8 cellular contexts compared by ENCODE assay signal in genomic region chr17:40443196-40443987, GRCh38. TPM values are rescaled to one million over a fixed set of nuclear protein-coding genes. Genes with fewer than 3 reads are reported as not detected.
DNase-seq lines count a peak whose midpoint lies in the region; ATAC-seq and TF ChIP-seq lines count a peak whose summit lies in the region.

Gene IGFBP4, plus strand, starts transcription at chr17:40443450. Its CDS starts 286 bp downstream, at chr17:40443736.

- intact Hi-C loops in Calu3 (cut with micrococcal nuclease; ENCODE audit: unreplicated experiment) = no loop called here
- intact Hi-C loops in IMR-90 (cut with micrococcal nuclease) = loop anchor here (1.0 kb wide), 1 partner anchor 90 kb away; no protein-coding TSS in a partner anchor

- TF ChIP-seq CTCF in Calu3 (IDR thresholded peaks at IDR 0.05; ENCODE audit: unreplicated experiment) (no peak), IMR-90 (conservative IDR thresholded peaks at IDR 0.05; ENCODE audit: low read depth, low read length) (peak; percentile 54), neural crest cell (conservative IDR thresholded peaks at IDR 0.05) (peak; percentile 48), subcutaneous adipose tissue (IDR thresholded peaks at IDR 0.05; ENCODE audit: low read depth) (no peak)

- DNase-seq in Calu3 = peak; percentile 100
- peak; percentile 71 for DNase-seq in IMR-90
- peak; percentile 74 for DNase-seq in SK-N-DZ (ENCODE audit: low spot score)
- peak; percentile 18 to 65 (median 32) for DNase-seq in activated naive CD4-positive, alpha-beta T cell (lab: John Stamatoyannopoulos, UW)
- peak; percentile 59 for DNase-seq in foreskin melanocyte
- peak; percentile 75 for DNase-seq in neural crest cell (ENCODE audit: low read depth, low spot score)
- DNase-seq in amniotic stem cell (lab: John Stamatoyannopoulos, UW) = no peak

- CTCF ChIA-PET in Calu3 (lab: Charles Lee) (interaction anchor here (0.6 to 53.1 kb wide), 62 partner anchors 9 to 1767 kb away, joined by 3 to 4142 read pairs (median 4); partner anchors contain the start of genes CASC3, CCR7, GJD3 and LRRC3C), IMR-90 (lab: Yijun Ruan, JAX) (interaction anchor here (0.6 to 2.4 kb wide), 3 partner anchors 33 to 117 kb away, joined by 3 to 11 read pairs (median 3); no protein-coding TSS in a partner anchor)

- peak within 1 kb of the TSS; percentile 76 for H2BK5ac ChIP-seq in IMR-90 (ENCODE audit: low read depth, low read length, poor library complexity, severe bottlenecking)

- peaks cover 6 to 49% of the 10 kb centered on the region in 2 experiments; a peak in 2 of 4 replicates for H3K79me1 ChIP-seq in IMR-90 (ENCODE audit: low read depth in 1 of 2, low read length in 2 of 2)

- peak within 1 kb of the TSS; percentile 84 for H3K23ac ChIP-seq in IMR-90 (ENCODE audit: low read depth, low read length)

- H2AFZ ChIP-seq in IMR-90 (replicated peaks; ENCODE audit: low read length, poor library complexity) = peak within 1 kb of the TSS; percentile 90

- no peaks in the 10 kb centered on the region for H3K9me3 Mint-ChIP-seq in Calu3 (ENCODE audit: low read depth, unreplicated experiment)
- no peaks in the 10 kb centered on the region for H3K9me3 Mint-ChIP-seq in neural crest cell

- H3K4me3 ChIP-seq in IMR-90 (ENCODE audit: insufficient read depth, low read depth, low read length) = peak within 1 kb of the TSS; percentile 98

- H4K8ac ChIP-seq in IMR-90 (ENCODE audit: low read depth in 2 of 2, low read length in 2 of 2) = peak within 1 kb of the TSS; percentile 56 to 95

- peak within 1 kb of the TSS; percentile 86 for H3K18ac ChIP-seq in IMR-90 (ENCODE audit: low read depth, low read length)

- H3K27ac ChIP-seq in IMR-90 (ENCODE audit: insufficient read depth, low read length) = peak within 1 kb of the TSS; percentile 80

- peaks cover 30% of the 10 kb centered on the region for H3K36me3 ChIP-seq in IMR-90 (ENCODE audit: control insufficient read depth, insufficient read depth, low read length)

- WGBS in IMR-90 (ENCODE audit: extremely low coverage in 2 of 2, insufficient read length in 1 of 2), 2 experiments = 1% methylated on average over 62 of the region's 98 CpGs; no CpG with 5 or more reads in 1 of the 2 experiments

- peak within 1 kb of the TSS; percentile 84 for H3K56ac ChIP-seq in IMR-90 (ENCODE audit: extremely low read depth, insufficient read depth, low read length)

- peak within 1 kb of the TSS; percentile 76 for H2BK120ac ChIP-seq in IMR-90 (ENCODE audit: low read depth, low read length)

- ATAC-seq in IMR-90 (ENCODE audit: low read depth) = peak; percentile 84

- H3K27ac Mint-ChIP-seq in Calu3 (ENCODE audit: unreplicated experiment) (no peak within 1 kb of the TSS), neural crest cell (ENCODE audit: unreplicated experiment) (no peak within 1 kb of the TSS)

- peak within 1 kb of the TSS; percentile 80 for H2AK5ac ChIP-seq in IMR-90 (ENCODE audit: low read depth, low read length)

- peak within 1 kb of the TSS; percentile 25; the same call in 2 of the 3 replicates for H2BK15ac ChIP-seq in IMR-90 (ENCODE audit: low read depth, low read length)

- no peaks in the 10 kb centered on the region for H3K27me3 ChIP-seq in IMR-90 (ENCODE audit: control insufficient read depth, insufficient read depth, low read length)

- H2AK9ac ChIP-seq in IMR-90 (replicated peaks; ENCODE audit: low read depth, low read length, poor library complexity) = peak within 1 kb of the TSS; percentile 92

- H3K4me1 ChIP-seq in IMR-90 (ENCODE audit: control insufficient read depth, insufficient read depth, low read length) = peaks cover 20% of the 10 kb centered on the region

- dilution Hi-C loops in IMR-90 (cut with HindIII; ENCODE audit: low sequenced_read_pairs, unreplicated experiment) = no loop called here

- H3K4me2 ChIP-seq in IMR-90 (ENCODE audit: low read depth, low read length) = peak within 1 kb of the TSS; percentile 87

- H3K9me1 ChIP-seq in IMR-90 (ENCODE audit: insufficient read depth, low read length) = peaks cover 11% of the 10 kb centered on the region

- H3K9me3 ChIP-seq in IMR-90 (ENCODE audit: control insufficient read depth, insufficient read depth, low read length) = no peaks in the 10 kb centered on the region

- peak within 1 kb of the TSS; percentile 82 for H4K5ac ChIP-seq in IMR-90 (ENCODE audit: low read depth, low read length)

- peak within 1 kb of the TSS; percentile 96 for H3K14ac ChIP-seq in IMR-90 (replicated peaks; ENCODE audit: low read depth, low read length)

- H3K36me3 Mint-ChIP-seq in Calu3 (ENCODE audit: insufficient read depth, unreplicated experiment) (peaks cover 10% of the 10 kb centered on the region), neural crest cell (ENCODE audit: low read depth) (no peaks in the 10 kb centered on the region)

- peak; percentile 94 for TF ChIP-seq POLR2A in IMR-90 (IDR thresholded peaks at IDR 0.05; ENCODE audit: low read depth, low read length)

- H2BK20ac ChIP-seq in IMR-90 (ENCODE audit: low read depth, low read length) = peak within 1 kb of the TSS; percentile 14; the same call in 1 of the 2 replicates

- H4K91ac ChIP-seq in IMR-90 (ENCODE audit: insufficient read depth, low read depth, low read length) = peak within 1 kb of the TSS; percentile 85

- H4K20me1 ChIP-seq in IMR-90 (ENCODE audit: insufficient read depth, low read length) = peaks cover 46% of the 10 kb centered on the region

- in situ Hi-C loops in IMR-90 (cut with MboI; ENCODE audit: low sequenced_read_pairs) = loop anchor here (5.0 kb wide), 1 partner anchor 89 kb away; no protein-coding TSS in a partner anchor

- BruUV-seq in Calu3 (replicated peaks; lab: Mats Ljungman, UMichigan) = no TSS peak
- BruUV-seq in IMR-90 (replicated peaks; lab: Mats Ljungman, UMichigan) = TSS peak; percentile 96

- POLR2A ChIA-PET in IMR-90 (lab: Charles Lee; ENCODE audit: unreplicated experiment) = interaction anchor here (0.6 to 1.6 kb wide), 8 partner anchors 26 to 159 kb away, joined by 3 to 5 read pairs (median 4); partner anchors contain the start of gene TOP2A

- H3K4ac ChIP-seq in IMR-90 (ENCODE audit: low read depth, low read length) = peak within 1 kb of the TSS; percentile 81

- peak; percentile 49 for TF ChIP-seq RAD21 in IMR-90 (IDR thresholded peaks at IDR 0.05; ENCODE audit: low read length)

- H3K9ac ChIP-seq in IMR-90 (ENCODE audit: low read depth, low read length) = peak within 1 kb of the TSS; percentile 98

- peak within 1 kb of the TSS; percentile 1 for H3K4me3 Mint-ChIP-seq in Calu3 (ENCODE audit: low read depth, unreplicated experiment)
- peak within 1 kb of the TSS; percentile 75 for H3K4me3 Mint-ChIP-seq in neural crest cell

- H3K27me3 Mint-ChIP-seq in Calu3 (ENCODE audit: unreplicated experiment) (peaks cover 37% of the 10 kb centered on the region), neural crest cell (ENCODE audit: low read depth) (peaks cover 8% of the 10 kb centered on the region)

- H3K4me1 Mint-ChIP-seq in Calu3 (ENCODE audit: low read depth, unreplicated experiment) = peaks cover 32% of the 10 kb centered on the region
- peaks cover 24% of the 10 kb centered on the region for H3K4me1 Mint-ChIP-seq in neural crest cell

TF ChIP-seq in IMR-90, 13 proteins besides CTCF, POLR2A, EP300 and RAD21:
- no peak for TF ChIP-seq ELK1 (IDR thresholded peaks at IDR 0.05; ENCODE audit: borderline replicate concordance, low read depth, low read length)
- no peak for TF ChIP-seq RFX5 (IDR thresholded peaks at IDR 0.05; ENCODE audit: low read depth, low read length)
- peak; percentile 55 for TF ChIP-seq SMC3 (IDR thresholded peaks at IDR 0.05; ENCODE audit: low read depth, low read length)
- TF ChIP-seq MXI1 (IDR thresholded peaks at IDR 0.05; ENCODE audit: borderline replicate concordance, low read depth, low read length) = peak; percentile 81; the same call in 1 of the 2 replicates
- no peak; the same call in 1 of the 2 replicates for TF ChIP-seq CHD1 (IDR thresholded peaks at IDR 0.05; ENCODE audit: low read depth, low read length)
- TF ChIP-seq NFE2L2 (IDR thresholded peaks at IDR 0.05; ENCODE audit: low read depth, low read length) = no peak
- TF ChIP-seq MAFK (IDR thresholded peaks at IDR 0.05; ENCODE audit: low read depth, low read length) = no peak
- peak; percentile 92 for TF ChIP-seq CEBPB (IDR thresholded peaks at IDR 0.05; ENCODE audit: low read depth, low read length)
- no peak for TF ChIP-seq RCOR1 (IDR thresholded peaks at IDR 0.05; ENCODE audit: insufficient replicate concordance, low read length)
- no peak for TF ChIP-seq FOS (IDR thresholded peaks at IDR 0.05; ENCODE audit: low read depth, low read length)
- no peak for TF ChIP-seq BHLHE40 (IDR thresholded peaks at IDR 0.05; ENCODE audit: low read depth, low read length)
- TF ChIP-seq MAZ (IDR thresholded peaks at IDR 0.05; ENCODE audit: borderline replicate concordance, low read depth, low read length) = peak; percentile 68; the same call in 1 of the 2 replicates
- TF ChIP-seq USF2 (IDR thresholded peaks at IDR 0.05; ENCODE audit: low read depth, low read length) = no peak

RNA-seq across cellular contexts. Expression of gene IGFBP4, which starts in this region (rescaled TPM):
- 33.9 and 39.2 TPM in 2 replicates for total RNA-seq in Calu3 (2022)
- total RNA-seq in IMR-90 (2012; rRNA removed) = 257 and 308 TPM in 2 replicates
- polyA plus RNA-seq in IMR-90 (2012; rRNA removed) = 1,187 TPM in 2 replicates
- polyA plus RNA-seq in IMR-90 (2012; cell fraction: cytosol; rRNA removed) = 1,397 and 1,707 TPM in 2 replicates
- 452 and 510 TPM in 2 replicates for polyA plus RNA-seq in IMR-90 (2012; cell fraction: nucleus; rRNA removed; ENCODE audit: low replicate concordance)
- 21.3 and 26.0 TPM in 2 replicates for polyA plus RNA-seq in SK-N-DZ (2014; cell fraction: cytosol; rRNA removed)
- polyA plus RNA-seq in SK-N-DZ (2014; cell fraction: nucleus; rRNA removed) = 15.1 and 20.9 TPM in 2 replicates
- 56.1 and 56.7 TPM in 2 replicates for total RNA-seq in neural crest cell
- total RNA-seq in subcutaneous adipose tissue = 100 to 1,000 TPM; 147 to 268 (median 232) TPM

Comparison
In these comparisons a context has a peak if more than half of its experiments do, and no peak if none do; other contexts are left out.
1. CTCF ChIP-seq: peak in IMR-90 (single experiment) and neural crest cell (single experiment); none in Calu3 (single experiment) and subcutaneous adipose tissue (single experiment).